Comparison of ENCODE assay signal across 16 cellular contexts in genomic region chr7:30935569-30935877, GRCh38. TPM values are rescaled to one million over a fixed set of nuclear protein-coding genes. Genes with fewer than 3 reads are reported as not detected.
DNase-seq lines count a peak whose midpoint lies in the region; ATAC-seq and TF ChIP-seq lines count a peak whose summit lies in the region.
"Had no signal": no experiment of that assay in that cellular context is flagged by ENCODE, and none has a peak within 500 bp of the region (broad histone marks: within the 10 kb centered on the region; RNA-seq: fewer than 3 reads in every experiment).

No MANE protein-coding gene starts in this region.

- no peaks in the 10 kb centered on the region for H4K20me1 ChIP-seq in hepatocyte (ENCODE audit: insufficient read depth, poor library complexity, severe bottlenecking)
- H4K20me1 ChIP-seq: BLaER1 treated with 17β-estradiol and CSF1 and Interleukin-3, amounts not matched to agents 10 nM and 100 nM had no signal

- H3K27me3 ChIP-seq in H7 (ENCODE audit: control insufficient read depth, insufficient read depth, low read length) (no peaks in the 10 kb centered on the region), hepatocyte (no peaks in the 10 kb centered on the region)

- peaks cover 16% of the 10 kb centered on the region for H3K27me3 Mint-ChIP-seq in activated CD4-positive, alpha-beta T cell treated with anti-CD3 and anti-CD28 coated beads, Interleukin-2, amount 10 ng/mL, durations not matched to agents 24 days and 14 days
- H3K27me3 Mint-ChIP-seq in glutamatergic neuron (ENCODE audit: unreplicated experiment), result peaks cover 15% of the 10 kb centered on the region

- 77% methylated on average over 3 of the region's 3 CpGs for WGBS in hepatocyte (ENCODE audit: low lambda C conversion rate, missing lambda C conversion rate)

- TF ChIP-seq CTCF in hepatocyte (IDR thresholded peaks at IDR 0.05; ENCODE audit: poor library complexity), result no peak
- TF ChIP-seq CTCF in glutamatergic neuron (IDR thresholded peaks at IDR 0.05; ENCODE audit: partially characterized antibody, unreplicated experiment), result no peak

- no peak overlapping the region for H3K4me2 ChIP-seq in hepatocyte
- H3K4me2 ChIP-seq: BLaER1 treated with 17β-estradiol and CSF1 and Interleukin-3, amounts not matched to agents 10 nM and 100 nM; GM23338 had no signal

- H3K27ac Mint-ChIP-seq in activated CD4-positive, alpha-beta T cell treated with anti-CD3 and anti-CD28 coated beads, Interleukin-2, amount 10 ng/mL, durations not matched to agents 24 days and 14 days, result no peak overlapping the region
- H3K27ac Mint-ChIP-seq in glutamatergic neuron (ENCODE audit: unreplicated experiment), result no peak overlapping the region
- H3K27ac Mint-ChIP-seq: CD4-positive, CD25-positive, alpha-beta regulatory T cell; GM23338; H9 had no signal

- H3K4me3 ChIP-seq in H7 (ENCODE audit: insufficient read depth, low read depth, low read length) (no peak overlapping the region), hepatocyte (no peak overlapping the region)
- H3K4me3 ChIP-seq: BLaER1 treated with 17β-estradiol and CSF1 and Interleukin-3, amounts not matched to agents 10 nM and 100 nM; GM23338 had no signal

- H3K9me3 Mint-ChIP-seq in activated CD4-positive, alpha-beta T cell treated with anti-CD3 and anti-CD28 coated beads, Interleukin-2, amount 10 ng/mL, durations not matched to agents 24 days and 14 days, result no peaks in the 10 kb centered on the region
- peaks cover 7% of the 10 kb centered on the region for H3K9me3 Mint-ChIP-seq in glutamatergic neuron (ENCODE audit: unreplicated experiment)
- H3K9me3 Mint-ChIP-seq: GM23338, H9 had no signal

- H3K36me3 ChIP-seq in H7 (replicated peaks; ENCODE audit: control insufficient read depth, insufficient read depth, low read length), result no peaks in the 10 kb centered on the region
- no peaks in the 10 kb centered on the region for H3K36me3 ChIP-seq in hepatocyte (replicated peaks; ENCODE audit: insufficient read depth, low read depth)
- H3K36me3 ChIP-seq: BLaER1 treated with 17β-estradiol and CSF1 and Interleukin-3, amounts not matched to agents 10 nM and 100 nM had no signal

- H3K27ac ChIP-seq in hepatocyte, result no peak overlapping the region
- H3K27ac ChIP-seq: BLaER1 treated with 17β-estradiol and CSF1 and Interleukin-3, amounts not matched to agents 10 nM and 100 nM had no signal

- no peaks in the 10 kb centered on the region for H3K9me2 ChIP-seq in hepatocyte (replicated peaks; ENCODE audit: insufficient read depth)

- ATAC-seq in GM21381 (IDR thresholded peaks at IDR 0.05; ENCODE audit: unreplicated experiment), result no peak
- ATAC-seq: GM23338 had no signal

- peaks cover 18% of the 10 kb centered on the region for H3K4me1 ChIP-seq in hepatocyte (ENCODE audit: insufficient read depth)

- intact Hi-C loops in activated CD4-positive, alpha-beta T cell treated with anti-CD3 and anti-CD28 coated beads, Interleukin-2, amount 10 ng/mL, durations not matched to agents 24 days and 14 days (cut with micrococcal nuclease), result no loop called here
- intact Hi-C loops in posterior vena cava (cut with DNase I), result no loop called here

- no peak overlapping the region for H3K4me3 Mint-ChIP-seq in activated CD4-positive, alpha-beta T cell treated with anti-CD3 and anti-CD28 coated beads, Interleukin-2, amount 10 ng/mL, durations not matched to agents 24 days and 14 days
- no peak overlapping the region for H3K4me3 Mint-ChIP-seq in glutamatergic neuron (ENCODE audit: unreplicated experiment)
- H3K4me3 Mint-ChIP-seq: CD4-positive, CD25-positive, alpha-beta regulatory T cell; GM23338; H9 had no signal

- no peaks in the 10 kb centered on the region for H3K9me3 ChIP-seq in hepatocyte (ENCODE audit: low read depth)
- H3K9me3 ChIP-seq: BLaER1 treated with 17β-estradiol and CSF1 and Interleukin-3, amounts not matched to agents 10 nM and 100 nM had no signal

- H3K79me2 ChIP-seq in hepatocyte, result no peaks in the 10 kb centered on the region

- no peaks in the 10 kb centered on the region for H3K4me1 Mint-ChIP-seq in activated CD4-positive, alpha-beta T cell treated with anti-CD3 and anti-CD28 coated beads, Interleukin-2, amount 10 ng/mL, durations not matched to agents 24 days and 14 days
- peaks cover 4% of the 10 kb centered on the region for H3K4me1 Mint-ChIP-seq in glutamatergic neuron (ENCODE audit: low read depth, unreplicated experiment)

- no peak overlapping the region for H2AFZ ChIP-seq in hepatocyte
- H2AFZ ChIP-seq: GM23338 had no signal

- no peaks in the 10 kb centered on the region for H3K36me3 Mint-ChIP-seq in activated CD4-positive, alpha-beta T cell treated with anti-CD3 and anti-CD28 coated beads, Interleukin-2, amount 10 ng/mL, durations not matched to agents 24 days and 14 days (ENCODE audit: low read depth)
- H3K36me3 Mint-ChIP-seq in glutamatergic neuron (ENCODE audit: unreplicated experiment), result no peaks in the 10 kb centered on the region
- H3K36me3 Mint-ChIP-seq: CD4-positive, CD25-positive, alpha-beta regulatory T cell had no signal

- DNase-seq in activated CD4-positive, alpha-beta T cell treated with anti-CD3 and anti-CD28 coated beads, Interleukin-2, amount 10 ng/mL, durations not matched to agents 24 days and 14 days, result peak; percentile 32
- no peak for DNase-seq in activated CD4-positive, alpha-beta T cell treated with anti-CD3 and anti-CD28 coated beads, Interleukin-2, amount 50 U/mL, for 1 hour
- DNase-seq in H7 (peak; percentile 27), hepatocyte (ENCODE audit: low spot score) (peak; percentile 2), posterior vena cava (ENCODE audit: low spot score) (peak; percentile 62), glutamatergic neuron (no peak)
- DNase-seq in NK-92 treated with Interleukin-12 subunit alpha and Interleukin-12 subunit beta, amount 100 ng/mL, for 24 hours (lab: John Stamatoyannopoulos, UW), result no peak
- DNase-seq: ACHN; CD4-positive, CD25-positive, alpha-beta regulatory T cell; DMS79; H9 had no signal

RNA-seq across cellular contexts. Expression of gene AQP1, which starts 23.9 kb away (rescaled TPM):
- not detected in 2 replicates for total RNA-seq in activated CD4-positive, alpha-beta T cell treated with anti-CD3 and anti-CD28 coated beads, Interleukin-2, amount 10 ng/mL, durations not matched to agents 24 days and 14 days
- total RNA-seq in H7 (2014; rRNA removed; shearing (Covaris generic)), result 0.26 TPM in 1 of 2 replicates, not detected in the other
- total RNA-seq in hepatocyte (92.3 and 124 TPM in 2 replicates), posterior vena cava (100 to 1,000 TPM; 388 to 422 TPM), glutamatergic neuron (ENCODE audit: unreplicated experiment) (not detected)
- polyA plus RNA-seq in hepatocyte, result 183 and 241 TPM in 2 replicates
- polyA plus RNA-seq: CD4-positive, CD25-positive, alpha-beta regulatory T cell; GM23338 had no signal

RNA-seq across cellular contexts. Expression of gene GHRHR, which starts 28.2 kb away (rescaled TPM):
- total RNA-seq in activated CD4-positive, alpha-beta T cell treated with anti-CD3 and anti-CD28 coated beads, Interleukin-2, amount 10 ng/mL, durations not matched to agents 24 days and 14 days, result not detected in 2 replicates
- total RNA-seq in H7 (2014; rRNA removed; shearing (Covaris generic)), result 1.9 and 2.7 TPM in 2 replicates
- total RNA-seq in hepatocyte (12.2 TPM in 1 of 2 replicates, not detected in the other), posterior vena cava (1 to 10 TPM in 1 of 2 donors, not detected in 1; 1.2 TPM), glutamatergic neuron (ENCODE audit: unreplicated experiment) (not detected)
- 0.85 TPM in 1 of 2 replicates, not detected in the other for polyA plus RNA-seq in hepatocyte
- total RNA-seq: A172; CD4-positive, CD25-positive, alpha-beta regulatory T cell; GM23338; HT-29 had no signal
- polyA plus RNA-seq: CD4-positive, CD25-positive, alpha-beta regulatory T cell had no signal

Comparison
In these comparisons a context has a peak if more than half of its experiments do, and no peak if none do; other contexts are left out.
1. DNase-seq: peak in activated CD4-positive, alpha-beta T cell treated with anti-CD3 and anti-CD28 coated beads, Interleukin-2, amount 10 ng/mL, durations not matched to agents 24 days and 14 days (single experiment), H7 (single experiment), hepatocyte (single experiment) and posterior vena cava (single experiment); none in activated CD4-positive, alpha-beta T cell treated with anti-CD3 and anti-CD28 coated beads, Interleukin-2, amount 50 U/mL, for 1 hour (single experiment), glutamatergic neuron (single experiment) and NK-92 treated with Interleukin-12 subunit alpha and Interleukin-12 subunit beta, amount 100 ng/mL, for 24 hours (single experiment).
2. RNA of gene AQP1, which starts 23.9 kb away (total RNA-seq): 388 to 422 TPM in posterior vena cava and 92.3 to 124 TPM in hepatocyte; not detected in glutamatergic neuron (single experiment), not detected in activated CD4-positive, alpha-beta T cell treated with anti-CD3 and anti-CD28 coated beads, Interleukin-2, amount 10 ng/mL, durations not matched to agents 24 days and 14 days and 0.26 TPM in H7; every median in the first group is over 10 times any median in the second.